ENCODE assay signal across 16 cellular contexts in genomic region chr2:105142239-105142638, GRCh38.
"Had no signal": no experiment of that assay in that cellular context is flagged by ENCODE, and none has a peak within 500 bp of the region (broad histone marks: within the 10 kb centered on the region; RNA-seq: fewer than 3 reads in every experiment).

No MANE protein-coding gene starts in this region.

- H3K9me3 Mint-ChIP-seq: activated naive CD4-positive, alpha-beta T cell treated with anti-CD3 and anti-CD28 coated beads for 36 hours; activated T-helper 1 cell treated with anti-CD3 and anti-CD28 coated beads, Interleukin-12 subunit alpha, Interleukin-12 subunit beta, Interleukin-2, Interleukin-4 antibody, amounts not matched to agents 30 ng/mL and 10 ng/mL and 1 ng/mL, durations not matched to agents 14 hours and 24 hours and 36 hours; T-cell had no signal

- H3K4me3 Mint-ChIP-seq: activated CD4-positive, alpha-beta T cell treated with anti-CD3 and anti-CD28 coated beads for 36 hours; activated naive CD4-positive, alpha-beta T cell treated with anti-CD3 and anti-CD28 coated beads for 36 hours had no signal

- H3K36me3 ChIP-seq: heart right ventricle, left lung, neutrophil had no signal

- H3K4me2 ChIP-seq: smooth muscle cell had no signal

- DNase-seq: activated CD4-positive, alpha-beta T cell treated with anti-CD3 and anti-CD28 coated beads for 36 hours; activated CD8-positive, alpha-beta T cell treated with anti-CD3 and anti-CD28 coated beads, Interleukin-2, amount 10 ng/mL, durations not matched to agents 7 days and 5 days; activated naive CD4-positive, alpha-beta T cell treated with anti-CD3 and anti-CD28 coated beads for 36 hours; central memory CD4-positive, alpha-beta T cell; effector CD4-positive, alpha-beta T cell; heart right ventricle; left lung; mesenchymal stem cell; T-cell; T1000; trophoblast cell had no signal

- H3K4me3 ChIP-seq: coronary artery, heart right ventricle, left lung, smooth muscle cell had no signal

- H3K27ac Mint-ChIP-seq: activated CD4-positive, alpha-beta T cell treated with anti-CD3 and anti-CD28 coated beads for 36 hours; activated CD8-positive, alpha-beta T cell treated with anti-CD3 and anti-CD28 coated beads, Interleukin-2, amount 10 ng/mL, durations not matched to agents 7 days and 5 days; activated naive CD4-positive, alpha-beta T cell treated with anti-CD3 and anti-CD28 coated beads for 36 hours; activated T-helper 1 cell treated with anti-CD3 and anti-CD28 coated beads, Interleukin-12 subunit alpha, Interleukin-12 subunit beta, Interleukin-2, Interleukin-4 antibody, amounts not matched to agents 30 ng/mL and 10 ng/mL and 1 ng/mL, durations not matched to agents 14 hours and 24 hours and 36 hours; T-cell had no signal

- H3K27ac ChIP-seq: coronary artery, heart right ventricle, left lung, neutrophil had no signal

- H3K36me3 Mint-ChIP-seq: T-cell had no signal

- H3K9me3 ChIP-seq: heart right ventricle, left lung, neutrophil had no signal

- ATAC-seq: activated CD4-positive, alpha-beta T cell treated with anti-CD3 and anti-CD28 coated beads for 36 hours; activated CD8-positive, alpha-beta T cell treated with anti-CD3 and anti-CD28 coated beads, Interleukin-2, amount 10 ng/mL, durations not matched to agents 7 days and 5 days; left lung; right cardiac atrium; T-cell had no signal
